8 cellular contexts compared by ENCODE assay signal in genomic region chr5:137778772-137779564, GRCh38. TPM values are rescaled to one million over a fixed set of nuclear protein-coding genes. Genes with fewer than 3 reads are reported as not detected.
DNase-seq lines count a peak whose midpoint lies in the region; ATAC-seq, FAIRE-seq and TF ChIP-seq lines count a peak whose summit lies in the region.

No MANE protein-coding gene starts in this region.

- no peaks in the 10 kb centered on the region for H4K20me1 ChIP-seq in OCI-LY1 (ENCODE audit: insufficient read depth, low read length)
- no peaks in the 10 kb centered on the region for H4K20me1 ChIP-seq in neural progenitor cell (ENCODE audit: low read depth)

- 71% methylated on average over 2 of the region's 2 CpGs; no CpG with 5 or more reads in 1 of the 2 experiments for WGBS in endodermal cell (ENCODE audit: insufficient coverage in 1 of 2, insufficient read length in 1 of 2), 2 experiments

- H3K4me3 Mint-ChIP-seq in endodermal cell (no peak overlapping the region), neural progenitor cell (no peak overlapping the region)

- H3K4me3 ChIP-seq in OCI-LY1 (ENCODE audit: low read depth, low read length, poor library complexity, severe bottlenecking) (no peak overlapping the region), endodermal cell (ENCODE audit: low read length) (no peak overlapping the region), neural progenitor cell (no peak overlapping the region)

- H3K9me3 Mint-ChIP-seq in endodermal cell (no peaks in the 10 kb centered on the region), neural progenitor cell (no peaks in the 10 kb centered on the region)

- no peaks in the 10 kb centered on the region for H3K4me1 Mint-ChIP-seq in endodermal cell
- no peaks in the 10 kb centered on the region for H3K4me1 Mint-ChIP-seq in neural progenitor cell

- DNase-seq in AG08395 (ENCODE audit: low spot score) = peak; percentile 22
- no peak for DNase-seq in GM18507 (ENCODE audit: extremely low spot score, insufficient read length, low read depth)
- no peak for DNase-seq in endodermal cell
- DNase-seq in neural progenitor cell (ENCODE audit: low spot score) = peak; percentile 62
- no peak for DNase-seq in hepatic stellate cell (ENCODE audit: low spot score)

- H3K27me3 Mint-ChIP-seq in endodermal cell (ENCODE audit: insufficient read depth) (peaks cover 2% of the 10 kb centered on the region), neural progenitor cell (ENCODE audit: insufficient read depth, low read depth) (no peaks in the 10 kb centered on the region)

- H3K9me3 ChIP-seq in OCI-LY1 (ENCODE audit: low read length) (no peaks in the 10 kb centered on the region), endodermal cell (ENCODE audit: control insufficient read depth, low read length) (no peaks in the 10 kb centered on the region), neural progenitor cell (ENCODE audit: low read depth) (no peaks in the 10 kb centered on the region)

- H3F3A ChIP-seq in OCI-LY1 (ENCODE audit: insufficient read depth, low read length) = no peaks in the 10 kb centered on the region
- no peaks in the 10 kb centered on the region for H3F3A ChIP-seq in neural progenitor cell (ENCODE audit: low read depth)

- H3K27me3 ChIP-seq in OCI-LY1 (ENCODE audit: insufficient read depth, low read length) = no peaks in the 10 kb centered on the region
- no peaks in the 10 kb centered on the region for H3K27me3 ChIP-seq in endodermal cell (ENCODE audit: control insufficient read depth, insufficient read depth, low read length, poor library complexity, severe bottlenecking)
- H3K27me3 ChIP-seq in neural progenitor cell = no peaks in the 10 kb centered on the region

- H3K27ac Mint-ChIP-seq in endodermal cell = no peak overlapping the region
- H3K27ac Mint-ChIP-seq in neural progenitor cell = no peak overlapping the region

- H3K36me3 Mint-ChIP-seq in endodermal cell (ENCODE audit: low read depth) = no peaks in the 10 kb centered on the region
- H3K36me3 Mint-ChIP-seq in neural progenitor cell = no peaks in the 10 kb centered on the region

- no peaks in the 10 kb centered on the region for H3K9me2 ChIP-seq in OCI-LY1 (ENCODE audit: low read depth, low read length)

- H3K4me2 ChIP-seq in OCI-LY1 (ENCODE audit: low read length) (no peak overlapping the region), neural progenitor cell (no peak overlapping the region)

- H3K79me2 ChIP-seq in OCI-LY1 (ENCODE audit: insufficient read depth, low read length) (no peaks in the 10 kb centered on the region), neural progenitor cell (ENCODE audit: low read depth) (no peaks in the 10 kb centered on the region)

- TF ChIP-seq CTCF in OCI-LY1 (IDR thresholded peaks at IDR 0.05; ENCODE audit: low read length) (peak; percentile 57), endodermal cell (conservative IDR thresholded peaks at IDR 0.05) (peak; percentile 87), neural progenitor cell (IDR thresholded peaks at IDR 0.05) (peak; percentile 82)

- no peak overlapping the region for H2AFZ ChIP-seq in OCI-LY1 (ENCODE audit: low read length)
- peak overlapping the region; percentile 33 for H2AFZ ChIP-seq in neural progenitor cell (replicated peaks)

- ATAC-seq in HG03095 (IDR thresholded peaks at IDR 0.05; ENCODE audit: unreplicated experiment) = no peak
- no peak for ATAC-seq in HG02610 (IDR thresholded peaks at IDR 0.05; ENCODE audit: unreplicated experiment)

- H3K27ac ChIP-seq in OCI-LY1 (ENCODE audit: low read depth, low read length, poor library complexity, severe bottlenecking) (no peak overlapping the region), endodermal cell (ENCODE audit: low read depth, low read length) (no peak overlapping the region), neural progenitor cell (no peak overlapping the region)

- FAIRE-seq in GM18507 (lab: Jason Lieb, UNC) = peak; percentile 58

- H3K9ac ChIP-seq in OCI-LY1 (ENCODE audit: low read length) = no peak overlapping the region
- H3K9ac ChIP-seq in endodermal cell (ENCODE audit: extremely low read depth, low read length, poor library complexity, severe bottlenecking) = no peak overlapping the region
- H3K9ac ChIP-seq in neural progenitor cell = no peak overlapping the region

- H3K36me3 ChIP-seq in OCI-LY1 (ENCODE audit: insufficient read depth, low read length) (no peaks in the 10 kb centered on the region), endodermal cell (ENCODE audit: control insufficient read depth, insufficient read depth, low read length) (no peaks in the 10 kb centered on the region), neural progenitor cell (no peaks in the 10 kb centered on the region)

- H3K4me1 ChIP-seq in OCI-LY1 (ENCODE audit: insufficient read depth, low read length, severe bottlenecking) (no peaks in the 10 kb centered on the region), endodermal cell (ENCODE audit: control insufficient read depth, insufficient read depth, low read length) (no peaks in the 10 kb centered on the region), neural progenitor cell (no peaks in the 10 kb centered on the region)

RNA-seq across cellular contexts. Expression of gene HNRNPA0, which starts 24.8 kb away (rescaled TPM):
- total RNA-seq in endodermal cell = 10 to 100 TPM; 50.7 to 61.0 TPM
- 75.5 TPM for polyA plus RNA-seq in endodermal cell (2013, experiment 1 of 2)
- polyA plus RNA-seq in endodermal cell (2013, experiment 2 of 2) = 72.9 TPM
- 49.8 and 71.4 TPM in 2 replicates for total RNA-seq in neural progenitor cell (ENCODE audit: low replicate concordance)

RNA-seq across cellular contexts. Expression of gene KLHL3, which starts 43.1 kb away (rescaled TPM):
- 10 to 100 TPM; 17.5 to 19.4 TPM for total RNA-seq in endodermal cell
- polyA plus RNA-seq in endodermal cell (2013, experiment 1 of 2) = 5.6 TPM
- polyA plus RNA-seq in endodermal cell (2013, experiment 2 of 2) = 5.9 TPM
- total RNA-seq in neural progenitor cell (ENCODE audit: low replicate concordance) = 17.2 and 26.8 TPM in 2 replicates

Comparison
In these comparisons a context has a peak if more than half of its experiments do, and no peak if none do; other contexts are left out.
1. DNase-seq: peak in AG08395 (single experiment) and neural progenitor cell (single experiment); none in GM18507 (single experiment), endodermal cell (single experiment) and hepatic stellate cell (single experiment).
2. Peak in every context shown above with its lines, with median percentiles within 50 percentile points of each other: CTCF ChIP-seq.